31 cellular contexts compared by ENCODE assay signal in the genomic region with DNA sequence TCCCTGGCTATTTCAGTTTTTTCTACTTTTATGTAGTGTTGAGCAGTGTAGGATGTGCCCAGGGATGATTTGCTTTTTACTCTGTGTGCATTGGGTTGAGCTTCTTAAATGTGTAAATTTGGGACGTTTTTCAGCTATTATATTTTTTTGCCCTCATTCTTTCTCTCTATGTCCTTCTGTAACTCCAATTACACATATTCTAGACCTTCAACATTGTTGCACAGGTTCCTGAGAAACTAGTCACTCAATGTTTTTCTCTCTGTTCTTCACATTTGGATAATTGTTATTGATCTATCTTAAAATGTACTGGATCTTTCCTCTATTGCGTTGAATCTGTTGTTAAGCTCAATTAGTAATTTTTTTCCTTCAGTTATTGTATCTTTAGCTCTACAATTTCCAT.
DNase-seq lines count a peak whose midpoint lies in the region; ATAC-seq and TF ChIP-seq lines count a peak whose summit lies in the region.
"Had no signal": no experiment of that assay in that cellular context is flagged by ENCODE, and none has a peak within 500 bp of the region (broad histone marks: within the 10 kb centered on the region; RNA-seq: fewer than 3 reads in every experiment).

No MANE protein-coding gene starts in this region.

- H3K4me1 ChIP-seq in GM23338 (ENCODE audit: insufficient read depth) (no peaks in the 10 kb centered on the region), HEK293 (ENCODE audit: control insufficient read depth, insufficient read depth, low read length) (no peaks in the 10 kb centered on the region)
- H3K4me1 ChIP-seq: BE2C; BLaER1; BLaER1 treated with 17β-estradiol and CSF1 and Interleukin-3, amounts not matched to agents 10 nM and 100 nM; Caco-2 had no signal

- DNase-seq in GM23338 (ENCODE audit: low spot score) (peak; percentile 3), MCF 10A (ENCODE audit: unreplicated experiment) (no peak), head of caudate nucleus (no peak)
- DNase-seq: 8988T; ACHN; AML-193; BE2C; C1 segment of cervical spinal cord; Caco-2; Calu3; CD4-positive, alpha-beta memory T cell; CD4-positive, alpha-beta T cell; CD4-positive, CD25-positive, alpha-beta regulatory T cell; CD8-positive, alpha-beta memory T cell; CD8-positive, alpha-beta T cell; COR-L47; DMS 273 treated with DMSO at 0.1 percent for 48 hours; DMS153; DMS53; DMS79; DMS79 treated with DMSO at 0.1 percent for 48 hours; DND-41; EL had no signal

- no peaks in the 10 kb centered on the region for H3K4me1 Mint-ChIP-seq in GM23338
- no peaks in the 10 kb centered on the region for H3K4me1 Mint-ChIP-seq in MCF 10A (ENCODE audit: insufficient read depth, unreplicated experiment)
- H3K4me1 Mint-ChIP-seq: B cell; CD14-positive monocyte; CD4-positive, alpha-beta memory T cell; CD4-positive, CD25-positive, alpha-beta regulatory T cell; CD8-positive, alpha-beta memory T cell had no signal

- POLR2A ChIA-PET in HEK293 (lab: Yijun Ruan, JAX) (no interaction called here), MCF 10A (lab: Yijun Ruan, JAX) (no interaction called here)

- H2AFZ ChIP-seq in GM23338: no peak overlapping the region

- no peaks in the 10 kb centered on the region for H3K9me3 ChIP-seq in HEK293 (ENCODE audit: control insufficient read depth, insufficient read depth, low read depth, low read length)
- H3K9me3 ChIP-seq: BE2C had no signal

- BruUV-seq in MCF 10A (replicated peaks; lab: Mats Ljungman, UMichigan): no TSS peak

- no peaks in the 10 kb centered on the region for H3K79me2 ChIP-seq in GM23338 (replicated peaks; ENCODE audit: insufficient read depth)

- H3K27me3 Mint-ChIP-seq in GM23338 (ENCODE audit: insufficient read depth, low read depth, poor library complexity) (no peaks in the 10 kb centered on the region), MCF 10A (ENCODE audit: insufficient read depth, unreplicated experiment) (no peaks in the 10 kb centered on the region)
- H3K27me3 Mint-ChIP-seq: CD4-positive, alpha-beta memory T cell; CD4-positive, CD25-positive, alpha-beta regulatory T cell; CD8-positive, alpha-beta memory T cell had no signal

- ATAC-seq in GM23338: no peak
- ATAC-seq: A549; CD8-positive, alpha-beta T cell had no signal

- TF ChIP-seq CTCF in GM23338 (conservative IDR thresholded peaks at IDR 0.05; ENCODE audit: low read depth in 2 of 2): no peak
- no peak for TF ChIP-seq CTCF in HEK293 (tag by site-specific recombination; IDR thresholded peaks at IDR 0.05)
- TF ChIP-seq CTCF in MCF 10A (IDR thresholded peaks at IDR 0.05; ENCODE audit: unreplicated experiment): no peak

- H3K9me3 Mint-ChIP-seq in GM23338: peaks cover 18% of the 10 kb centered on the region
- H3K9me3 Mint-ChIP-seq in MCF 10A (ENCODE audit: unreplicated experiment): peaks cover 26% of the 10 kb centered on the region

- no peaks in the 10 kb centered on the region for H3K9me2 ChIP-seq in GM23338 (ENCODE audit: insufficient read depth)

- H3F3A ChIP-seq in GM23338 (replicated peaks; ENCODE audit: low read depth): no peaks in the 10 kb centered on the region

- no peaks in the 10 kb centered on the region for H4K20me1 ChIP-seq in GM23338 (replicated peaks; ENCODE audit: insufficient read depth)
- H4K20me1 ChIP-seq: BLaER1; BLaER1 treated with 17β-estradiol and CSF1 and Interleukin-3, amounts not matched to agents 10 nM and 100 nM had no signal

- CTCF ChIA-PET in HEK293 (lab: Yijun Ruan, JAX): interaction anchor here (0.6 to 0.8 kb wide), 3 partner anchors 18 to 397 kb away, joined by 3 to 7 read pairs (median 6); no protein-coding TSS in a partner anchor
- CTCF ChIA-PET in MCF 10A (lab: Yijun Ruan, JAX): interaction anchor here (0.7 to 1.0 kb wide), 3 partner anchors 97 to 195 kb away, joined by 3 read pairs; no protein-coding TSS in a partner anchor

- H3K36me3 ChIP-seq in GM23338 (ENCODE audit: insufficient read depth) (no peaks in the 10 kb centered on the region), HEK293 (ENCODE audit: control insufficient read depth in 2 of 2, insufficient read depth in 1 of 2, low read length in 2 of 2) (no peaks in the 10 kb centered on the region)
- H3K36me3 ChIP-seq: BE2C; BLaER1; BLaER1 treated with 17β-estradiol and CSF1 and Interleukin-3, amounts not matched to agents 10 nM and 100 nM had no signal

- intact Hi-C loops in MCF 10A (cut with micrococcal nuclease) (no loop called here), head of caudate nucleus (cut with DNase I) (no loop called here)

- no peak overlapping the region for H3K27ac Mint-ChIP-seq in GM23338
- H3K27ac Mint-ChIP-seq in MCF 10A (ENCODE audit: low read depth, unreplicated experiment): no peak overlapping the region
- H3K27ac Mint-ChIP-seq: B cell; CD14-positive monocyte; CD4-positive, alpha-beta memory T cell; CD4-positive, alpha-beta T cell; CD4-positive, CD25-positive, alpha-beta regulatory T cell; CD8-positive, alpha-beta memory T cell; CD8-positive, alpha-beta T cell had no signal

- no peak overlapping the region for H3K4me3 Mint-ChIP-seq in GM23338
- H3K4me3 Mint-ChIP-seq in MCF 10A (ENCODE audit: unreplicated experiment): no peak overlapping the region
- H3K4me3 Mint-ChIP-seq: B cell; CD14-positive monocyte; CD4-positive, alpha-beta memory T cell; CD4-positive, alpha-beta T cell; CD4-positive, CD25-positive, alpha-beta regulatory T cell; CD8-positive, alpha-beta memory T cell; CD8-positive, alpha-beta T cell had no signal

- H3K36me3 Mint-ChIP-seq in GM23338 (ENCODE audit: low read depth) (peaks cover 14% of the 10 kb centered on the region; the same call in 2 of the 3 replicates), MCF 10A (ENCODE audit: insufficient read depth, unreplicated experiment) (no peaks in the 10 kb centered on the region)
- H3K36me3 Mint-ChIP-seq: CD14-positive monocyte; CD4-positive, alpha-beta memory T cell; CD4-positive, CD25-positive, alpha-beta regulatory T cell; CD8-positive, alpha-beta memory T cell; CD8-positive, alpha-beta T cell had no signal

- no peaks in the 10 kb centered on the region for H3K27me3 ChIP-seq in GM23338 (ENCODE audit: insufficient read depth)
- H3K27me3 ChIP-seq: BLaER1; BLaER1 treated with 17β-estradiol and CSF1 and Interleukin-3, amounts not matched to agents 10 nM and 100 nM had no signal

- no peak overlapping the region for H3K4me3 ChIP-seq in GM23338
- H3K4me3 ChIP-seq in HEK293 (ENCODE audit: low read depth, low read length): no peak overlapping the region
- H3K4me3 ChIP-seq: A549; BLaER1; BLaER1 treated with 17β-estradiol and CSF1 and Interleukin-3, amounts not matched to agents 10 nM and 100 nM had no signal

- no peak overlapping the region for H3K4me2 ChIP-seq in GM23338
- H3K4me2 ChIP-seq: A549; BLaER1; BLaER1 treated with 17β-estradiol and CSF1 and Interleukin-3, amounts not matched to agents 10 nM and 100 nM had no signal

- H3K27ac ChIP-seq in GM23338 (ENCODE audit: low read depth) (no peak overlapping the region), HEK293 (ENCODE audit: extremely low read depth, low read depth, low read length) (no peak overlapping the region)
- H3K27ac ChIP-seq: 22Rv1; A549; BLaER1; BLaER1 treated with 17β-estradiol and CSF1 and Interleukin-3, amounts not matched to agents 10 nM and 100 nM; C4-2B had no signal

TF ChIP-seq in GM23338, 12 proteins besides CTCF, POLR2A, EP300 and RAD21 (continues in another document):
- TF ChIP-seq EZH2phosphoT487 (IDR thresholded peaks at IDR 0.05; ENCODE audit: unreplicated experiment) (no peak), ZNF114 (CRISPR knock-in tag; IDR thresholded peaks at IDR 0.05) (no peak), POLR2AphosphoS5 (IDR thresholded peaks at IDR 0.05; ENCODE audit: low read depth) (no peak)

TF ChIP-seq in HEK293, 187 proteins besides CTCF, POLR2A, EP300 and RAD21:
- no peak for TF ChIP-seq SP2 (tag by site-specific recombination; IDR thresholded peaks at IDR 0.05)
- peak; percentile 94 for TF ChIP-seq ZNF133 (tag by site-specific recombination; IDR thresholded peaks at IDR 0.05)
